1 cellular context compared by ENCODE assay signal in the genomic region with DNA sequence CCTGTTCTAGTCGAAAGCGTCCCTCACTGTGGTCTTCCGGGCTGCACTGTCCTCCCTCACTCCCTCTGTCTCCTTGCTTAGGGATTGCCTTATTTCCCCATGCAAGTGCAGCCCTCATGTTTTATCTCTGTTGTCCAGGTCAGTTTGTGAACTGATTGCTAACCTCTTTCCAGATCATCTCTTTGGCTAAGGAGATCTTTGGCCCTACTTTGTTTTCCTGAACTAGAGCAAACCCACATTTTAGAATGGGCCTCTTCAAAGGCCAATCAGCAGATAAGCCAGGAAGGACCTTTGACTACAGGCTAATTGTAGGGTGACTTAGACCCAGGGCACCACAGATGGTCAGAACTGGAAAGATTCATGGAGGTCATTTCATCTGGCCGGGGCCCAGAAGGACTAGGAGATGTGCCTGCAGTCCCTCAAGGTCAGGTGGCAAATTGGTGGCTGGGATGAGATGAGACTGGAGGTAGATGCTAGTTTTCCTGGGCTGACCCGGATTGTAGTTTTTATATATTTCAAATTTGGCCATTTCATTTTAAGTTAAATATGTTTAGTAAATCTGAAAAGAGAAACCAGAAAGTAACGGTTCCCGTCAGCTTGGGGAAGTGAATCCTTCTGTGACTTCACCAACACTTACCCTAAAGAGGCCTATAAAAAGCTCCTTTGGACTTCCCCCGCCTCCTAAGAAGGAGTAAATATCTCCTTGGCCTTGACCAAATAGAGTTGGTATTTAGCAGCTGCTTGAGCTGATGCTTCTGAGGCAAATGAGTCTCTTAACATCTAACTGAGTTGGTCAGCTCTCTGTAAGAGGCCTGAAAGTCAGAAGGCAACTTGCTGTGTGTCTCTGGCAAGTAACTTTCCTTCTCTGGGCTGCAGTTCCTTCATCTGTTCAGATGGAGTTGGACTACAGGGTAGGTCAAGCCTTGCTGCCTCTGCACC.
TF ChIP-seq lines count a peak whose summit lies in the region.

No MANE protein-coding gene starts in this region.

TF ChIP-seq in HepG2, 621 proteins besides CTCF, POLR2A, EP300 and RAD21 (continued from another document and continues in another):
- TF ChIP-seq, protein P1, sequence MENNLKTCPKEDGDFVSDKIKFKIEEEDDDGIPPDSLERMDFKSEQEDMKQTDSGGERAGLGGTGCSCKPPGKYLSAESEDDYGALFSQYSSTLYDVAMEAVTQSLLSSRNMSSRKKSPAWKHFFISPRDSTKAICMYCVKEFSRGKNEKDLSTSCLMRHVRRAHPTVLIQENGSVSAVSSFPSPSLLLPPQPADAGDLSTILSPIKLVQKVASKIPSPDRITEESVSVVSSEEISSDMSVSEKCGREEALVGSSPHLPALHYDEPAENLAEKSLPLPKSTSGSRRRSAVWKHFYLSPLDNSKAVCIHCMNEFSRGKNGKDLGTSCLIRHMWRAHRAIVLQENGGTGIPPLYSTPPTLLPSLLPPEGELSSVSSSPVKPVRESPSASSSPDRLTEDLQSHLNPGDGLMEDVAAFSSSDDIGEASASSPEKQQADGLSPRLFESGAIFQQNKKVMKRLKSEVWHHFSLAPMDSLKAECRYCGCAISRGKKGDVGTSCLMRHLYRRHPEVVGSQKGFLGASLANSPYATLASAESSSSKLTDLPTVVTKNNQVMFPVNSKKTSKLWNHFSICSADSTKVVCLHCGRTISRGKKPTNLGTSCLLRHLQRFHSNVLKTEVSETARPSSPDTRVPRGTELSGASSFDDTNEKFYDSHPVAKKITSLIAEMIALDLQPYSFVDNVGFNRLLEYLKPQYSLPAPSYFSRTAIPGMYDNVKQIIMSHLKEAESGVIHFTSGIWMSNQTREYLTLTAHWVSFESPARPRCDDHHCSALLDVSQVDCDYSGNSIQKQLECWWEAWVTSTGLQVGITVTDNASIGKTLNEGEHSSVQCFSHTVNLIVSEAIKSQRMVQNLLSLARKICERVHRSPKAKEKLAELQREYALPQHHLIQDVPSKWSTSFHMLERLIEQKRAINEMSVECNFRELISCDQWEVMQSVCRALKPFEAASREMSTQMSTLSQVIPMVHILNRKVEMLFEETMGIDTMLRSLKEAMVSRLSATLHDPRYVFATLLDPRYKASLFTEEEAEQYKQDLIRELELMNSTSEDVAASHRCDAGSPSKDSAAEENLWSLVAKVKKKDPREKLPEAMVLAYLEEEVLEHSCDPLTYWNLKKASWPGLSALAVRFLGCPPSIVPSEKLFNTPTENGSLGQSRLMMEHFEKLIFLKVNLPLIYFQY (CRISPR knock-in tag; IDR thresholded peaks at IDR 0.05; ENCODE audit: borderline replicate concordance) = peak; percentile 87; the same call in 1 of the 2 replicates
- peak; percentile 67; the same call in 1 of the 2 replicates for TF ChIP-seq SPEN (CRISPR knock-in tag; IDR thresholded peaks at IDR 0.05; ENCODE audit: low read depth)
- peak; percentile 96 for TF ChIP-seq ZNF644 (CRISPR knock-in tag; IDR thresholded peaks at IDR 0.05; ENCODE audit: low read depth)
- TF ChIP-seq, protein P2, sequence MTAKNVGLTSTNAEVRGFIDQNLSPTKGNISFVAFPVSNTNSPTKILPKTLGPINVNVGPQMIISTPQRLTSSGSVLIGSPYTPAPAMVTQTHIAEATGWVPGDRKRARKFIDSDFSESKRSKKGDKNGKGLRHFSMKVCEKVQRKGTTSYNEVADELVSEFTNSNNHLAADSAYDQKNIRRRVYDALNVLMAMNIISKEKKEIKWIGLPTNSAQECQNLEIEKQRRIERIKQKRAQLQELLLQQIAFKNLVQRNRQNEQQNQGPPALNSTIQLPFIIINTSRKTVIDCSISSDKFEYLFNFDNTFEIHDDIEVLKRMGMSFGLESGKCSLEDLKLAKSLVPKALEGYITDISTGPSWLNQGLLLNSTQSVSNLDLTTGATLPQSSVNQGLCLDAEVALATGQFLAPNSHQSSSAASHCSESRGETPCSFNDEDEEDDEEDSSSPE (CRISPR knock-in tag; IDR thresholded peaks at IDR 0.05) = peak; percentile 37; the same call in 1 of the 2 replicates
- TF ChIP-seq, protein P3, sequence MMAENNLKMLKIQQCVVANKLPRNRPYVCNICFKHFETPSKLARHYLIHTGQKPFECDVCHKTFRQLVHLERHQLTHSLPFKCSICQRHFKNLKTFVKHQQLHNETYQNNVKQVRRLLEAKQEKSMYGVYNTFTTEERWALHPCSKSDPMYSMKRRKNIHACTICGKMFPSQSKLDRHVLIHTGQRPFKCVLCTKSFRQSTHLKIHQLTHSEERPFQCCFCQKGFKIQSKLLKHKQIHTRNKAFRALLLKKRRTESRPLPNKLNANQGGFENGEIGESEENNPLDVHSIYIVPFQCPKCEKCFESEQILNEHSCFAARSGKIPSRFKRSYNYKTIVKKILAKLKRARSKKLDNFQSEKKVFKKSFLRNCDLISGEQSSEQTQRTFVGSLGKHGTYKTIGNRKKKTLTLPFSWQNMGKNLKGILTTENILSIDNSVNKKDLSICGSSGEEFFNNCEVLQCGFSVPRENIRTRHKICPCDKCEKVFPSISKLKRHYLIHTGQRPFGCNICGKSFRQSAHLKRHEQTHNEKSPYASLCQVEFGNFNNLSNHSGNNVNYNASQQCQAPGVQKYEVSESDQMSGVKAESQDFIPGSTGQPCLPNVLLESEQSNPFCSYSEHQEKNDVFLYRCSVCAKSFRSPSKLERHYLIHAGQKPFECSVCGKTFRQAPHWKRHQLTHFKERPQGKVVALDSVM (CRISPR knock-in tag; IDR thresholded peaks at IDR 0.05) = no peak
- peak; percentile 88 for TF ChIP-seq HMG20A (CRISPR knock-in tag; IDR thresholded peaks at IDR 0.05; ENCODE audit: borderline replicate concordance)
- TF ChIP-seq ZNF546 (CRISPR knock-in tag; conservative IDR thresholded peaks at IDR 0.05) = no peak
- TF ChIP-seq ZNF331 (CRISPR knock-in tag; IDR thresholded peaks at IDR 0.05) = peak; percentile 91
- peak; percentile 88 for TF ChIP-seq RARA (CRISPR knock-in tag; IDR thresholded peaks at IDR 0.05)
- TF ChIP-seq, protein P4, sequence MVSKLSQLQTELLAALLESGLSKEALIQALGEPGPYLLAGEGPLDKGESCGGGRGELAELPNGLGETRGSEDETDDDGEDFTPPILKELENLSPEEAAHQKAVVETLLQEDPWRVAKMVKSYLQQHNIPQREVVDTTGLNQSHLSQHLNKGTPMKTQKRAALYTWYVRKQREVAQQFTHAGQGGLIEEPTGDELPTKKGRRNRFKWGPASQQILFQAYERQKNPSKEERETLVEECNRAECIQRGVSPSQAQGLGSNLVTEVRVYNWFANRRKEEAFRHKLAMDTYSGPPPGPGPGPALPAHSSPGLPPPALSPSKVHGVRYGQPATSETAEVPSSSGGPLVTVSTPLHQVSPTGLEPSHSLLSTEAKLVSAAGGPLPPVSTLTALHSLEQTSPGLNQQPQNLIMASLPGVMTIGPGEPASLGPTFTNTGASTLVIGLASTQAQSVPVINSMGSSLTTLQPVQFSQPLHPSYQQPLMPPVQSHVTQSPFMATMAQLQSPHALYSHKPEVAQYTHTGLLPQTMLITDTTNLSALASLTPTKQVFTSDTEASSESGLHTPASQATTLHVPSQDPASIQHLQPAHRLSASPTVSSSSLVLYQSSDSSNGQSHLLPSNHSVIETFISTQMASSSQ (IDR thresholded peaks at IDR 0.05; ENCODE audit: low read depth) = 0 out of 2 replicates have a peak, but pooled peaks have one; percentile 49
- TF ChIP-seq, protein P4 (CRISPR knock-in tag; IDR thresholded peaks at IDR 0.05; ENCODE audit: borderline replicate concordance) = peak; percentile 71; the same call in 1 of the 2 replicates
- TF ChIP-seq ZFP62 (CRISPR knock-in tag; IDR thresholded peaks at IDR 0.05) = no peak
- TF ChIP-seq YEATS4 (CRISPR knock-in tag; IDR thresholded peaks at IDR 0.05; ENCODE audit: borderline replicate concordance) = peak; percentile 76
- TF ChIP-seq ZNF720 (CRISPR knock-in tag; IDR thresholded peaks at IDR 0.05) = no peak
- TF ChIP-seq, protein P5, sequence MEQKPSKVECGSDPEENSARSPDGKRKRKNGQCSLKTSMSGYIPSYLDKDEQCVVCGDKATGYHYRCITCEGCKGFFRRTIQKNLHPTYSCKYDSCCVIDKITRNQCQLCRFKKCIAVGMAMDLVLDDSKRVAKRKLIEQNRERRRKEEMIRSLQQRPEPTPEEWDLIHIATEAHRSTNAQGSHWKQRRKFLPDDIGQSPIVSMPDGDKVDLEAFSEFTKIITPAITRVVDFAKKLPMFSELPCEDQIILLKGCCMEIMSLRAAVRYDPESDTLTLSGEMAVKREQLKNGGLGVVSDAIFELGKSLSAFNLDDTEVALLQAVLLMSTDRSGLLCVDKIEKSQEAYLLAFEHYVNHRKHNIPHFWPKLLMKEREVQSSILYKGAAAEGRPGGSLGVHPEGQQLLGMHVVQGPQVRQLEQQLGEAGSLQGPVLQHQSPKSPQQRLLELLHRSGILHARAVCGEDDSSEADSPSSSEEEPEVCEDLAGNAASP (CRISPR knock-in tag; IDR thresholded peaks at IDR 0.05; ENCODE audit: borderline replicate concordance) = peak; percentile 82; the same call in 1 of the 2 replicates
- no peak for TF ChIP-seq KDM5A (IDR thresholded peaks at IDR 0.05; ENCODE audit: borderline replicate concordance, low read length)
- no peak for TF ChIP-seq PHF20 (CRISPR knock-in tag; IDR thresholded peaks at IDR 0.05)
- peak; percentile 13; the same call in 1 of the 2 replicates for TF ChIP-seq ZNF292 (CRISPR knock-in tag; IDR thresholded peaks at IDR 0.05; ENCODE audit: borderline replicate concordance, low read depth)
- peak; percentile 79; the same call in 1 of the 2 replicates for TF ChIP-seq ZNF430 (CRISPR knock-in tag; IDR thresholded peaks at IDR 0.05)
- no peak for TF ChIP-seq ZNF274 (CRISPR knock-in tag; IDR thresholded peaks at IDR 0.05)
- TF ChIP-seq ZBTB3 (CRISPR knock-in tag; IDR thresholded peaks at IDR 0.05; ENCODE audit: borderline replicate concordance, low read depth) = no peak
- TF ChIP-seq, protein P6, sequence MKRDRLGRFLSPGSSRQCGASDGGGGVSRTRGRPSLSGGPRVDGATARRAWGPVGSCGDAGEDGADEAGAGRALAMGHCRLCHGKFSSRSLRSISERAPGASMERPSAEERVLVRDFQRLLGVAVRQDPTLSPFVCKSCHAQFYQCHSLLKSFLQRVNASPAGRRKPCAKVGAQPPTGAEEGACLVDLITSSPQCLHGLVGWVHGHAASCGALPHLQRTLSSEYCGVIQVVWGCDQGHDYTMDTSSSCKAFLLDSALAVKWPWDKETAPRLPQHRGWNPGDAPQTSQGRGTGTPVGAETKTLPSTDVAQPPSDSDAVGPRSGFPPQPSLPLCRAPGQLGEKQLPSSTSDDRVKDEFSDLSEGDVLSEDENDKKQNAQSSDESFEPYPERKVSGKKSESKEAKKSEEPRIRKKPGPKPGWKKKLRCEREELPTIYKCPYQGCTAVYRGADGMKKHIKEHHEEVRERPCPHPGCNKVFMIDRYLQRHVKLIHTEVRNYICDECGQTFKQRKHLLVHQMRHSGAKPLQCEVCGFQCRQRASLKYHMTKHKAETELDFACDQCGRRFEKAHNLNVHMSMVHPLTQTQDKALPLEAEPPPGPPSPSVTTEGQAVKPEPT (CRISPR knock-in tag; IDR thresholded peaks at IDR 0.05; ENCODE audit: low read depth) = no peak
- TF ChIP-seq ZSCAN20 (CRISPR knock-in tag; IDR thresholded peaks at IDR 0.05; ENCODE audit: borderline replicate concordance) = 0 out of 2 replicates have a peak, but pooled peaks have one; percentile 61
- TF ChIP-seq BHLHE40 (IDR thresholded peaks at IDR 0.05; ENCODE audit: low read length) = no peak
- no peak for TF ChIP-seq ZNF496 (CRISPR knock-in tag; IDR thresholded peaks at IDR 0.05; ENCODE audit: insufficient replicate concordance)
- peak; percentile 80; the same call in 1 of the 2 replicates for TF ChIP-seq ZNF543 (CRISPR knock-in tag; IDR thresholded peaks at IDR 0.05)
- TF ChIP-seq, protein P7, sequence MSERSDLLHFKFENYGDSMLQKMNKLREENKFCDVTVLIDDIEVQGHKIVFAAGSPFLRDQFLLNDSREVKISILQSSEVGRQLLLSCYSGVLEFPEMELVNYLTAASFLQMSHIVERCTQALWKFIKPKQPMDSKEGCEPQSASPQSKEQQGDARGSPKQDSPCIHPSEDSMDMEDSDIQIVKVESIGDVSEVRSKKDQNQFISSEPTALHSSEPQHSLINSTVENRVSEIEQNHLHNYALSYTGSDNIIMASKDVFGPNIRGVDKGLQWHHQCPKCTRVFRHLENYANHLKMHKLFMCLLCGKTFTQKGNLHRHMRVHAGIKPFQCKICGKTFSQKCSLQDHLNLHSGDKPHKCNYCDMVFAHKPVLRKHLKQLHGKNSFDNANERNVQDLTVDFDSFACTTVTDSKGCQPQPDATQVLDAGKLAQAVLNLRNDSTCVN (CRISPR knock-in tag; IDR thresholded peaks at IDR 0.05; ENCODE audit: borderline replicate concordance) = no peak; the same call in 1 of the 2 replicates
- peak; percentile 57 for TF ChIP-seq ZFP1 (CRISPR knock-in tag; IDR thresholded peaks at IDR 0.05)
- no peak for TF ChIP-seq ZNF552 (CRISPR knock-in tag; IDR thresholded peaks at IDR 0.05; ENCODE audit: borderline replicate concordance)
- TF ChIP-seq STAG1 (CRISPR knock-in tag; IDR thresholded peaks at IDR 0.05) = peak; percentile 24
- TF ChIP-seq, protein P8, sequence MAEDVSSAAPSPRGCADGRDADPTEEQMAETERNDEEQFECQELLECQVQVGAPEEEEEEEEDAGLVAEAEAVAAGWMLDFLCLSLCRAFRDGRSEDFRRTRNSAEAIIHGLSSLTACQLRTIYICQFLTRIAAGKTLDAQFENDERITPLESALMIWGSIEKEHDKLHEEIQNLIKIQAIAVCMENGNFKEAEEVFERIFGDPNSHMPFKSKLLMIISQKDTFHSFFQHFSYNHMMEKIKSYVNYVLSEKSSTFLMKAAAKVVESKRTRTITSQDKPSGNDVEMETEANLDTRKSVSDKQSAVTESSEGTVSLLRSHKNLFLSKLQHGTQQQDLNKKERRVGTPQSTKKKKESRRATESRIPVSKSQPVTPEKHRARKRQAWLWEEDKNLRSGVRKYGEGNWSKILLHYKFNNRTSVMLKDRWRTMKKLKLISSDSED (CRISPR knock-in tag; IDR thresholded peaks at IDR 0.05) = no peak
- 0 out of 2 replicates have a peak, but pooled peaks have one; percentile 63 for TF ChIP-seq ZNF788 (CRISPR knock-in tag; IDR thresholded peaks at IDR 0.05; ENCODE audit: borderline replicate concordance)
- TF ChIP-seq CCAR2 (optimal IDR thresholded peaks at IDR 0.05; ENCODE audit: low read depth, low read length) = peak; percentile 78
- no peak; the same call in 1 of the 2 replicates for TF ChIP-seq SAFB2 (CRISPR knock-in tag; IDR thresholded peaks at IDR 0.05; ENCODE audit: borderline replicate concordance, low read depth)
- TF ChIP-seq ZNF660 (CRISPR knock-in tag; IDR thresholded peaks at IDR 0.05; ENCODE audit: borderline replicate concordance, low read depth) = no peak
- TF ChIP-seq ZNF143 (CRISPR knock-in tag; IDR thresholded peaks at IDR 0.05) = 0 out of 2 replicates have a peak, but pooled peaks have one; percentile 52
- no peak for TF ChIP-seq XBP1 (CRISPR knock-in tag; IDR thresholded peaks at IDR 0.05)
- TF ChIP-seq MXD4 (CRISPR knock-in tag; IDR thresholded peaks at IDR 0.05) = peak; percentile 54; the same call in 1 of the 2 replicates
- peak; percentile 64; the same call in 1 of the 2 replicates for TF ChIP-seq NFATC3 (CRISPR knock-in tag; IDR thresholded peaks at IDR 0.05)
- TF ChIP-seq ZNF484 (CRISPR knock-in tag; IDR thresholded peaks at IDR 0.05; ENCODE audit: borderline replicate concordance, low read depth) = no peak
